Comparison of ENCODE assay signal across 1 cellular context in genomic region chr19:1905071-1905862, GRCh38.
TF ChIP-seq lines count a peak whose summit lies in the region.

TSS of gene ADAT3 (plus strand) at chr19:1905399. CDS start at chr19:1912048, 6,649 bp downstream.
TSS of gene SCAMP4 (plus strand) at chr19:1905399. CDS start at chr19:1915020, 9,621 bp downstream.

TF ChIP-seq in GM12878, 131 proteins besides CTCF, POLR2A, EP300 and RAD21 (continued from another document and continues in another):
- TF ChIP-seq E2F8 (IDR thresholded peaks at IDR 0.05; ENCODE audit: low read depth, partially characterized antibody): no peak
- peak; percentile 43; the same call in 1 of the 2 replicates for TF ChIP-seq PAX5 (IDR thresholded peaks at IDR 0.05; ENCODE audit: borderline replicate concordance, low read depth, low read length)
- peak; percentile 16; the same call in 1 of the 2 replicates for TF ChIP-seq SIN3A (IDR thresholded peaks at IDR 0.05; ENCODE audit: low read depth, low read length)
- no peak for TF ChIP-seq FOS (IDR thresholded peaks at IDR 0.05; ENCODE audit: borderline replicate concordance, extremely low read depth, insufficient read length)
- TF ChIP-seq FOXK2 (IDR thresholded peaks at IDR 0.05): no peak
- TF ChIP-seq MYB (IDR thresholded peaks at IDR 0.05; ENCODE audit: borderline replicate concordance, low read depth, low read length): no peak
- TF ChIP-seq SREBF2 (IDR thresholded peaks at IDR 0.05; ENCODE audit: low read length): no peak
- TF ChIP-seq SRF (IDR thresholded peaks at IDR 0.05; ENCODE audit: low read depth in 2 of 2, low read length in 2 of 2): peak in 1 of 2 experiments; percentile 32; a peak in 1 of 4 replicates
- no peak for TF ChIP-seq REST (IDR thresholded peaks at IDR 0.05; ENCODE audit: low read depth, low read length)
- no peak for TF ChIP-seq CBX5 (IDR thresholded peaks at IDR 0.05; ENCODE audit: low read depth)
- TF ChIP-seq USF1 (IDR thresholded peaks at IDR 0.05; ENCODE audit: borderline replicate concordance, extremely low read length, insufficient read depth, low read depth, low read length): peak; percentile 93
- peak in 1 of 2 experiments; percentile 32; a peak in 1 of 4 replicates for TF ChIP-seq IKZF2 (IDR thresholded peaks at IDR 0.05)
- peak in 1 of 2 experiments; percentile 50; a peak in 2 of 4 replicates for TF ChIP-seq ETV6 (conservative IDR thresholded peaks at IDR 0.05 in 1 of 2, IDR thresholded peaks at IDR 0.05 in 1 of 2; ENCODE audit: borderline replicate concordance in 1 of 2, low read depth in 1 of 2)
- TF ChIP-seq STAT1 (conservative IDR thresholded peaks at IDR 0.05): 0 out of 2 replicates have a peak, but pooled peaks have one; percentile 38
- no peak for TF ChIP-seq NFYA (IDR thresholded peaks at IDR 0.05; ENCODE audit: borderline replicate concordance, low read depth, low read length)
- TF ChIP-seq HCFC1 (IDR thresholded peaks at IDR 0.05; ENCODE audit: low read length): peak; percentile 97
- TF ChIP-seq HDAC6 (IDR thresholded peaks at IDR 0.05; ENCODE audit: unreplicated experiment): no peak
- peak; percentile 93 for TF ChIP-seq SIX5 (IDR thresholded peaks at IDR 0.05; ENCODE audit: low read depth, low read length, severe bottlenecking)
- TF ChIP-seq BCL11A (IDR thresholded peaks at IDR 0.05; ENCODE audit: low read depth, low read length): no peak
- no peak; the same call in 1 of the 2 replicates for TF ChIP-seq ASH2L (IDR thresholded peaks at IDR 0.05; ENCODE audit: borderline replicate concordance, low read depth)
- no peak; the same call in none of the 2 replicates for TF ChIP-seq NKRF (conservative IDR thresholded peaks at IDR 0.05)
- peak; percentile 83 to 94 for TF ChIP-seq BHLHE40 (IDR thresholded peaks at IDR 0.05; ENCODE audit: borderline replicate concordance in 1 of 2, low read depth in 2 of 2, low read length in 1 of 2)
- no peak for TF ChIP-seq CBX3 (IDR thresholded peaks at IDR 0.05; ENCODE audit: borderline replicate concordance, low read depth)
- TF ChIP-seq RUNX3 (IDR thresholded peaks at IDR 0.05; ENCODE audit: low read length): peak; percentile 79
- peak; percentile 86 for TF ChIP-seq MTA2 (IDR thresholded peaks at IDR 0.05; ENCODE audit: low read depth)
- 0 out of 2 replicates have a peak, but pooled peaks have one; percentile 6 for TF ChIP-seq SPI1 (IDR thresholded peaks at IDR 0.05; ENCODE audit: borderline replicate concordance, insufficient read depth, low read depth, low read length)
- TF ChIP-seq HSF1 (IDR thresholded peaks at IDR 0.05; ENCODE audit: low read depth, low read length): no peak
- no peak; the same call in 1 of the 2 replicates for TF ChIP-seq RB1 (IDR thresholded peaks at IDR 0.05; ENCODE audit: borderline replicate concordance)
- no peak for TF ChIP-seq RBBP5 (conservative IDR thresholded peaks at IDR 0.05)
- peak; percentile 56 for TF ChIP-seq USF2 (IDR thresholded peaks at IDR 0.05; ENCODE audit: borderline replicate concordance, low read depth, low read length)
- peak; percentile 79 for TF ChIP-seq SP1 (IDR thresholded peaks at IDR 0.05; ENCODE audit: low read depth, low read length)
- no peak for TF ChIP-seq TBL1XR1 (IDR thresholded peaks at IDR 0.05; ENCODE audit: low read depth, low read length)
- TF ChIP-seq EED (IDR thresholded peaks at IDR 0.05; ENCODE audit: low read depth): no peak
- TF ChIP-seq RELA (IDR thresholded peaks at IDR 0.05; ENCODE audit: borderline replicate concordance, partially characterized antibody): peak; percentile 48
- TF ChIP-seq RELB (IDR thresholded peaks at IDR 0.05; ENCODE audit: low read depth): no peak
- TF ChIP-seq SMAD5 (IDR thresholded peaks at IDR 0.05; ENCODE audit: low read depth): no peak
- peak; percentile 98 for TF ChIP-seq NR2C1 (IDR thresholded peaks at IDR 0.05)
- peak; percentile 59; the same call in 1 of the 2 replicates for TF ChIP-seq E2F4 (IDR thresholded peaks at IDR 0.05; ENCODE audit: low read depth, low read length)
- TF ChIP-seq MEF2B (IDR thresholded peaks at IDR 0.05; ENCODE audit: partially characterized antibody, poor library complexity, severe bottlenecking): no peak
- TF ChIP-seq EGR1 (IDR thresholded peaks at IDR 0.05; ENCODE audit: borderline replicate concordance in 1 of 2, low read depth in 2 of 2, low read length in 2 of 2): 0 out of 3 replicates have a peak, but pooled peaks of 1 of the 2 experiments have one; percentile 10
- no peak for TF ChIP-seq PKNOX1 (IDR thresholded peaks at IDR 0.05)
